Comparison of ENCODE assay signal across 11 cellular contexts in the genomic region with DNA sequence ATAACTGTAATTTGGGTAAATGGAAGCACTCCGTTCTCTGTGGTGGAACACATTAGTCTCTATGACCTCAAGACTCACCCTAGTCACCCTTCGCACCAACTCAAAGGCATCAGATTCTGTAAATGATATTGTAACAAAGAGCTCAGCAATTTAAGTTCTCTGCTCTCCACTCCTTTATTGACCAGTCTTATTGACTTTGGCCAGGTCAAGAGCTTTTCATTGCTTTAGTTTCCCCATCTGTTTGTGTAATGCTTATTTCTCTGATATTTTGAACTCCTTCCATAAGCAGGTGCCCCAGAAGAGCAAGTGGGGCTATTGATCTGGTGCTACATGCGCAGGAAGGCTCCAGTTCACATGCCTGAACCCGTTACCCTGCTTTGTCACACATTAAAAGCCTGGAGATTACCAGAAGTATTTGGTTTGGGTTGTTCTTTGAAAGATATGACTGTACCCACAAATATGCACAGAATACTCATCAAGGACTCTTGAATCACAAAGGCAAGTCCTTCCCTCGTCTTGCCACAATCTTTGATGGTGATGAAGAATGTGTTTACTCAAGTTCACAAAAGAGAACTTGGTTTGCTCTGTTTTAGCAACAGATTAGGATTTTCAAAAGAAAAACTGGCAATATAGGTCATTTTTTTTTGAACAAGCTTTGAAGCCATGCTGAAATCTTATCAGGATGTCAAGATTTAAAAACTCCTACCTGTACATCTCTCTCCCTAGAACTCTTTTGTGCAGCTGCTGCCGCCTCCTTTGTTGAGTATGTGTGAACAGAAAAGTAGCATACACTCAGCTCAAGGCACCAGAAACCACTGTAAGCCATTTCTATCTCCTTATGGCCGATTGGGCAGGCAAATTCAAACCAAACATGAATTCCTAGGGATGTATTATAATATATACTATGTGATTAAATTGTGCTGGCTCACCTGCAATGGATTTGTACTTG.
A peak's percentile ranks its signal among the peaks of the same experiment; 100 is the strongest.
DNase-seq lines count a peak whose midpoint lies in the region; ATAC-seq and TF ChIP-seq lines count a peak whose summit lies in the region.
"Had no signal": no experiment of that assay in that cellular context is flagged by ENCODE, and none has a peak within 500 bp of the region (broad histone marks: within the 10 kb centered on the region; RNA-seq: fewer than 3 reads in every experiment).

No MANE protein-coding gene starts in this region.

- POLR2A ChIA-PET in activated CD8-positive, alpha-beta T cell treated with anti-CD3 and anti-CD28 coated beads for 36 hours (lab: Charles Lee) = no interaction called here
- POLR2A ChIA-PET in activated CD8-positive, alpha-beta T cell treated with anti-CD3 and anti-CD28 coated beads, Interleukin-2, amount 10 ng/mL, durations not matched to agents 7 days and 5 days (lab: Charles Lee) = no interaction called here

- H3K9me3 Mint-ChIP-seq in activated CD8-positive, alpha-beta T cell treated with anti-CD3 and anti-CD28 coated beads for 36 hours = no peaks in the 10 kb centered on the region
- no peaks in the 10 kb centered on the region for H3K9me3 Mint-ChIP-seq in activated CD8-positive, alpha-beta T cell treated with anti-CD3 and anti-CD28 coated beads, Interleukin-2, amount 10 ng/mL, durations not matched to agents 7 days and 5 days (ENCODE audit: insufficient read depth)
- no peaks in the 10 kb centered on the region for H3K9me3 Mint-ChIP-seq in stimulated activated naive CD8-positive, alpha-beta T cell treated with anti-CD3 and anti-CD28 coated beads, Interleukin-15, amount 100 ng/mL, for 72 hours

- ATAC-seq in activated CD8-positive, alpha-beta T cell treated with anti-CD3 and anti-CD28 coated beads for 36 hours = peak; percentile 67
- ATAC-seq in activated CD8-positive, alpha-beta T cell treated with anti-CD3 and anti-CD28 coated beads, Interleukin-2, amount 10 ng/mL, durations not matched to agents 7 days and 5 days = no peak
- ATAC-seq in SK-N-SH treated with all-trans-retinoic acid at 6 μM for 48 hours (peak; percentile 65), HG02571 (IDR thresholded peaks at IDR 0.05; ENCODE audit: unreplicated experiment) (no peak), HG03175 (IDR thresholded peaks at IDR 0.05; ENCODE audit: unreplicated experiment) (no peak)
- ATAC-seq in stimulated activated naive CD8-positive, alpha-beta T cell treated with anti-CD3 and anti-CD28 coated beads, Interleukin-15, amount 100 ng/mL, for 72 hours = peak; percentile 26

- H3K4me3 Mint-ChIP-seq in activated CD8-positive, alpha-beta T cell treated with anti-CD3 and anti-CD28 coated beads for 36 hours = no peak overlapping the region
- H3K4me3 Mint-ChIP-seq in activated CD8-positive, alpha-beta T cell treated with anti-CD3 and anti-CD28 coated beads, Interleukin-2, amount 10 ng/mL, durations not matched to agents 7 days and 5 days = no peak overlapping the region
- no peak overlapping the region for H3K4me3 Mint-ChIP-seq in stimulated activated naive CD8-positive, alpha-beta T cell treated with anti-CD3 and anti-CD28 coated beads, Interleukin-15, amount 100 ng/mL, for 72 hours

- TF ChIP-seq CTCF in activated CD8-positive, alpha-beta T cell treated with anti-CD3 and anti-CD28 coated beads for 36 hours (IDR thresholded peaks at IDR 0.05) = no peak

- DNase-seq in activated CD8-positive, alpha-beta T cell treated with anti-CD3 and anti-CD28 coated beads for 36 hours = no peak
- DNase-seq in activated CD8-positive, alpha-beta T cell treated with anti-CD3 and anti-CD28 coated beads, Interleukin-2, amount 10 ng/mL, durations not matched to agents 7 days and 5 days = no peak
- DNase-seq in glomerular visceral epithelial cell (ENCODE audit: extremely low spot score) (peak; percentile 76), COR-L47 (lab: John Stamatoyannopoulos, UW) (no peak)
- no peak for DNase-seq in stimulated activated naive CD8-positive, alpha-beta T cell treated with anti-CD3 and anti-CD28 coated beads, Interleukin-15, amount 100 ng/mL, for 72 hours
- DNase-seq: amniotic stem cell, BE2C, NCI-H510A treated with DMSO at 0.1 percent for 48 hours had no signal

- no peak overlapping the region for H3K27ac Mint-ChIP-seq in activated CD8-positive, alpha-beta T cell treated with anti-CD3 and anti-CD28 coated beads for 36 hours
- H3K27ac Mint-ChIP-seq in activated CD8-positive, alpha-beta T cell treated with anti-CD3 and anti-CD28 coated beads, Interleukin-2, amount 10 ng/mL, durations not matched to agents 7 days and 5 days = no peak overlapping the region
- H3K27ac Mint-ChIP-seq in stimulated activated naive CD8-positive, alpha-beta T cell treated with anti-CD3 and anti-CD28 coated beads, Interleukin-15, amount 100 ng/mL, for 72 hours = no peak overlapping the region

- H3K27me3 Mint-ChIP-seq in activated CD8-positive, alpha-beta T cell treated with anti-CD3 and anti-CD28 coated beads for 36 hours = peaks cover 5% of the 10 kb centered on the region
- peaks cover 9% of the 10 kb centered on the region for H3K27me3 Mint-ChIP-seq in activated CD8-positive, alpha-beta T cell treated with anti-CD3 and anti-CD28 coated beads, Interleukin-2, amount 10 ng/mL, durations not matched to agents 7 days and 5 days (ENCODE audit: low read depth)
- H3K27me3 Mint-ChIP-seq in stimulated activated naive CD8-positive, alpha-beta T cell treated with anti-CD3 and anti-CD28 coated beads, Interleukin-15, amount 100 ng/mL, for 72 hours = peaks cover 5% of the 10 kb centered on the region

- CTCF ChIA-PET in activated CD8-positive, alpha-beta T cell treated with anti-CD3 and anti-CD28 coated beads for 36 hours (lab: Charles Lee) = interaction anchor here (0.8 kb wide), 1 partner anchor 24 kb away, joined by 3 read pairs; no protein-coding TSS in a partner anchor
- CTCF ChIA-PET in activated CD8-positive, alpha-beta T cell treated with anti-CD3 and anti-CD28 coated beads, Interleukin-2, amount 10 ng/mL, durations not matched to agents 7 days and 5 days (lab: Charles Lee) = no interaction called here

- no peaks in the 10 kb centered on the region for H3K36me3 Mint-ChIP-seq in activated CD8-positive, alpha-beta T cell treated with anti-CD3 and anti-CD28 coated beads for 36 hours (ENCODE audit: low read depth)
- no peaks in the 10 kb centered on the region for H3K36me3 Mint-ChIP-seq in activated CD8-positive, alpha-beta T cell treated with anti-CD3 and anti-CD28 coated beads, Interleukin-2, amount 10 ng/mL, durations not matched to agents 7 days and 5 days (ENCODE audit: low read depth)

- intact Hi-C loops in activated CD8-positive, alpha-beta T cell treated with anti-CD3 and anti-CD28 coated beads for 36 hours (cut with micrococcal nuclease) = no loop called here

- H3K4me1 Mint-ChIP-seq in activated CD8-positive, alpha-beta T cell treated with anti-CD3 and anti-CD28 coated beads for 36 hours (ENCODE audit: low read depth) = peaks cover 9% of the 10 kb centered on the region
- no peaks in the 10 kb centered on the region for H3K4me1 Mint-ChIP-seq in activated CD8-positive, alpha-beta T cell treated with anti-CD3 and anti-CD28 coated beads, Interleukin-2, amount 10 ng/mL, durations not matched to agents 7 days and 5 days (ENCODE audit: low read depth)
- H3K4me1 Mint-ChIP-seq in stimulated activated naive CD8-positive, alpha-beta T cell treated with anti-CD3 and anti-CD28 coated beads, Interleukin-15, amount 100 ng/mL, for 72 hours = no peaks in the 10 kb centered on the region

TF ChIP-seq in SK-N-SH treated with all-trans-retinoic acid at 6 μM for 48 hours, 23 proteins besides CTCF, POLR2A, EP300 and RAD21:
- no peak for TF ChIP-seq ZNF70 (CRISPR knock-in tag; IDR thresholded peaks at IDR 0.05)
- TF ChIP-seq ZNF8 (CRISPR knock-in tag; IDR thresholded peaks at IDR 0.05) = no peak
- no peak for TF ChIP-seq ZFP3 (CRISPR knock-in tag; IDR thresholded peaks at IDR 0.05)
- no peak for TF ChIP-seq OSR1 (CRISPR knock-in tag; IDR thresholded peaks at IDR 0.05)
- TF ChIP-seq CSDC2 (CRISPR knock-in tag; IDR thresholded peaks at IDR 0.05) = no peak
- TF ChIP-seq ZFP30 (CRISPR knock-in tag; IDR thresholded peaks at IDR 0.05) = no peak

Comparison
In these comparisons a context has a peak if more than half of its experiments do, and no peak if none do; other contexts are left out.
1. ATAC-seq: peak in activated CD8-positive, alpha-beta T cell treated with anti-CD3 and anti-CD28 coated beads for 36 hours (single experiment), SK-N-SH treated with all-trans-retinoic acid at 6 μM for 48 hours (single experiment) and stimulated activated naive CD8-positive, alpha-beta T cell treated with anti-CD3 and anti-CD28 coated beads, Interleukin-15, amount 100 ng/mL, for 72 hours (single experiment); none in activated CD8-positive, alpha-beta T cell treated with anti-CD3 and anti-CD28 coated beads, Interleukin-2, amount 10 ng/mL, durations not matched to agents 7 days and 5 days (single experiment), HG02571 (single experiment) and HG03175 (single experiment).